In the genomic region with DNA sequence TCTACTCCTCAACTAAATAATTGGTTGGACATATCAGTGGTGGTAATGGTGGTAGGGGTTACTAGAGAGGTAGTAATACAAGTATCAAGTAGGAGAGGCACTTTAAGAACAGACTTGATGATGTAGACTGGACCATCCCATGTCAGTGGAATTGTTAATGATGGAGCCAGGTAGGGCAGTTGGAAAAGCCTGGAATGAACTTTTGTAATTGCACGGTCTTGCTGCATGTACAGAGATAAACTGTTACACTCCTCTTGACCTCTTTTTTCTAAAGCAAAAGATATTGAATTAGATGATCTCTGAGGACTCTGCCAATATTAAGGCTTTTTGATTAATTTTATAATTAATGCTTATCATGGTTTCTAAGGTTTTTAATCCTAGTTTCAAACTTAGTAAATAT, we compare ENCODE assay signal across 9 cellular contexts. TPM values are rescaled to one million over a fixed set of nuclear protein-coding genes. Genes with fewer than 3 reads are reported as not detected.
"Had no signal": no experiment of that assay in that cellular context is flagged by ENCODE, and none has a peak within 500 bp of the region (broad histone marks: within the 10 kb centered on the region; RNA-seq: fewer than 3 reads in every experiment).

No MANE protein-coding gene starts in this region.

- H3K9ac ChIP-seq: KMS-11 had no signal

- H3K27ac Mint-ChIP-seq: IgD-negative memory B cell had no signal

- DNase-seq: IMR-90, KBM-7, KG1 had no signal

- H3K27ac ChIP-seq: HL-60, KMS-11 had no signal

- H3K4me3 ChIP-seq: K562 had no signal

- ATAC-seq: K562 had no signal

- FAIRE-seq: HTR-8/SVneo, K562 had no signal

- H3K4me1 Mint-ChIP-seq: IgD-negative memory B cell had no signal

- H3K4me3 Mint-ChIP-seq: IgD-negative memory B cell had no signal

- H3K9me3 Mint-ChIP-seq: IgD-negative memory B cell had no signal

- H3K4me2 ChIP-seq: KMS-11 had no signal

RNA-seq across cellular contexts. Expression of a gene that starts 5.8 kb away (rescaled TPM):
- total RNA-seq: HT1080, IMR-90 had no signal
- polyA plus RNA-seq: IgD-negative memory B cell, IMR-90, K562 had no signal

RNA-seq across cellular contexts. Expression of a gene that starts 48.3 kb away (rescaled TPM):
- total RNA-seq: IMR-90, K562 had no signal
- polyA plus RNA-seq: IgD-negative memory B cell, IMR-90, K562 had no signal
